1 cellular context compared by ENCODE assay signal in genomic region chr1:157045251-157046218, GRCh38.
TF ChIP-seq lines count a peak whose summit lies in the region.

Gene ARHGEF11, minus strand, starts transcription at chr1:157045742. Its CDS starts 1,412 bp downstream, at chr1:157044330.

TF ChIP-seq in K562, 482 proteins besides CTCF, POLR2A, EP300 and RAD21 (continued from another document and continues in another):
- TF ChIP-seq, protein P1, sequence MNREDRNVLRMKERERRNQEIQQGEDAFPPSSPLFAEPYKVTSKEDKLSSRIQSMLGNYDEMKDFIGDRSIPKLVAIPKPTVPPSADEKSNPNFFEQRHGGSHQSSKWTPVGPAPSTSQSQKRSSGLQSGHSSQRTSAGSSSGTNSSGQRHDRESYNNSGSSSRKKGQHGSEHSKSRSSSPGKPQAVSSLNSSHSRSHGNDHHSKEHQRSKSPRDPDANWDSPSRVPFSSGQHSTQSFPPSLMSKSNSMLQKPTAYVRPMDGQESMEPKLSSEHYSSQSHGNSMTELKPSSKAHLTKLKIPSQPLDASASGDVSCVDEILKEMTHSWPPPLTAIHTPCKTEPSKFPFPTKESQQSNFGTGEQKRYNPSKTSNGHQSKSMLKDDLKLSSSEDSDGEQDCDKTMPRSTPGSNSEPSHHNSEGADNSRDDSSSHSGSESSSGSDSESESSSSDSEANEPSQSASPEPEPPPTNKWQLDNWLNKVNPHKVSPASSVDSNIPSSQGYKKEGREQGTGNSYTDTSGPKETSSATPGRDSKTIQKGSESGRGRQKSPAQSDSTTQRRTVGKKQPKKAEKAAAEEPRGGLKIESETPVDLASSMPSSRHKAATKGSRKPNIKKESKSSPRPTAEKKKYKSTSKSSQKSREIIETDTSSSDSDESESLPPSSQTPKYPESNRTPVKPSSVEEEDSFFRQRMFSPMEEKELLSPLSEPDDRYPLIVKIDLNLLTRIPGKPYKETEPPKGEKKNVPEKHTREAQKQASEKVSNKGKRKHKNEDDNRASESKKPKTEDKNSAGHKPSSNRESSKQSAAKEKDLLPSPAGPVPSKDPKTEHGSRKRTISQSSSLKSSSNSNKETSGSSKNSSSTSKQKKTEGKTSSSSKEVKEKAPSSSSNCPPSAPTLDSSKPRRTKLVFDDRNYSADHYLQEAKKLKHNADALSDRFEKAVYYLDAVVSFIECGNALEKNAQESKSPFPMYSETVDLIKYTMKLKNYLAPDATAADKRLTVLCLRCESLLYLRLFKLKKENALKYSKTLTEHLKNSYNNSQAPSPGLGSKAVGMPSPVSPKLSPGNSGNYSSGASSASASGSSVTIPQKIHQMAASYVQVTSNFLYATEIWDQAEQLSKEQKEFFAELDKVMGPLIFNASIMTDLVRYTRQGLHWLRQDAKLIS (CRISPR knock-in tag; IDR thresholded peaks at IDR 0.05) = no peak
- TF ChIP-seq TAF9B (IDR thresholded peaks at IDR 0.05; ENCODE audit: partially characterized antibody) (no peak), RUNX1 (IDR thresholded peaks at IDR 0.05; ENCODE audit: low read depth) (no peak), POLR2AphosphoS5 (IDR thresholded peaks at IDR 0.05; ENCODE audit: control insufficient read depth, insufficient read depth, low read depth, low read length) (peak; percentile 70; the same call in 1 of the 2 replicates), GATA2 (CRISPR knock-in tag; IDR thresholded peaks at IDR 0.05) (no peak), CEBPB (tag; IDR thresholded peaks at IDR 0.05) (no peak), PCBP1 (IDR thresholded peaks at IDR 0.05; ENCODE audit: low read depth, low read length, poor library complexity, severe bottlenecking) (peak; percentile 54), HES1 (IDR thresholded peaks at IDR 0.05; ENCODE audit: low read depth) (no peak), GABPB2 (CRISPR knock-in tag; conservative IDR thresholded peaks at IDR 0.05) (no peak), ZNF146 (CRISPR knock-in tag; IDR thresholded peaks at IDR 0.05; ENCODE audit: unreplicated experiment) (no peak), LARP7 (IDR thresholded peaks at IDR 0.05) (no peak), ZEB2 (IDR thresholded peaks at IDR 0.05) (no peak), ZNF175 (CRISPR knock-in tag; IDR thresholded peaks at IDR 0.05; ENCODE audit: low read depth) (0 out of 2 replicates have a peak, but pooled peaks have one; percentile 48), ZNF354B (CRISPR knock-in tag; IDR thresholded peaks at IDR 0.05) (no peak), CBX8 (IDR thresholded peaks at IDR 0.05; ENCODE audit: borderline replicate concordance, extremely low read depth, low read depth, low read length, poor library complexity, severe bottlenecking) (no peak), NFIX (CRISPR knock-in tag; IDR thresholded peaks at IDR 0.05; ENCODE audit: low read depth) (no peak), CSDE1 (IDR thresholded peaks at IDR 0.05) (no peak), MYC (IDR thresholded peaks at IDR 0.05; ENCODE audit: low read depth, low read length) (0 out of 2 replicates have a peak, but pooled peaks have one; percentile 60), MYC (CRISPR knock-in tag; IDR thresholded peaks at IDR 0.05; ENCODE audit: borderline replicate concordance, low read depth) (no peak), SIN3A (IDR thresholded peaks at IDR 0.05; ENCODE audit: borderline replicate concordance in 2 of 2, control insufficient read depth in 1 of 2, low read depth in 2 of 2, low read length in 2 of 2) (0 out of 4 replicates have a peak, but pooled peaks of 1 of the 2 experiments have one; percentile 42), TCF7L2 (IDR thresholded peaks at IDR 0.05; ENCODE audit: low read depth, low read length) (no peak)
- TF ChIP-seq, protein P2, sequence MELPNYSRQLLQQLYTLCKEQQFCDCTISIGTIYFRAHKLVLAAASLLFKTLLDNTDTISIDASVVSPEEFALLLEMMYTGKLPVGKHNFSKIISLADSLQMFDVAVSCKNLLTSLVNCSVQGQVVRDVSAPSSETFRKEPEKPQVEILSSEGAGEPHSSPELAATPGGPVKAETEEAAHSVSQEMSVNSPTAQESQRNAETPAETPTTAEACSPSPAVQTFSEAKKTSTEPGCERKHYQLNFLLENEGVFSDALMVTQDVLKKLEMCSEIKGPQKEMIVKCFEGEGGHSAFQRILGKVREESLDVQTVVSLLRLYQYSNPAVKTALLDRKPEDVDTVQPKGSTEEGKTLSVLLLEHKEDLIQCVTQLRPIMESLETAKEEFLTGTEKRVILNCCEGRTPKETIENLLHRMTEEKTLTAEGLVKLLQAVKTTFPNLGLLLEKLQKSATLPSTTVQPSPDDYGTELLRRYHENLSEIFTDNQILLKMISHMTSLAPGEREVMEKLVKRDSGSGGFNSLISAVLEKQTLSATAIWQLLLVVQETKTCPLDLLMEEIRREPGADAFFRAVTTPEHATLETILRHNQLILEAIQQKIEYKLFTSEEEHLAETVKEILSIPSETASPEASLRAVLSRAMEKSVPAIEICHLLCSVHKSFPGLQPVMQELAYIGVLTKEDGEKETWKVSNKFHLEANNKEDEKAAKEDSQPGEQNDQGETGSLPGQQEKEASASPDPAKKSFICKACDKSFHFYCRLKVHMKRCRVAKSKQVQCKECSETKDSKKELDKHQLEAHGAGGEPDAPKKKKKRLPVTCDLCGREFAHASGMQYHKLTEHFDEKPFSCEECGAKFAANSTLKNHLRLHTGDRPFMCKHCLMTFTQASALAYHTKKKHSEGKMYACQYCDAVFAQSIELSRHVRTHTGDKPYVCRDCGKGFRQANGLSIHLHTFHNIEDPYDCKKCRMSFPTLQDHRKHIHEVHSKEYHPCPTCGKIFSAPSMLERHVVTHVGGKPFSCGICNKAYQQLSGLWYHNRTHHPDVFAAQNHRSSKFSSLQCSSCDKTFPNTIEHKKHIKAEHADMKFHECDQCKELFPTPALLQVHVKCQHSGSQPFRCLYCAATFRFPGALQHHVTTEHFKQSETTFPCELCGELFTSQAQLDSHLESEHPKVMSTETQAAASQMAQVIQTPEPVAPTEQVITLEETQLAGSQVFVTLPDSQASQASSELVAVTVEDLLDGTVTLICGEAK (IDR thresholded peaks at IDR 0.05) = peak; percentile 48; the same call in 1 of the 2 replicates
- TF ChIP-seq, protein P2 (CRISPR knock-in tag; IDR thresholded peaks at IDR 0.05) = no peak
- TF ChIP-seq, protein P3, sequence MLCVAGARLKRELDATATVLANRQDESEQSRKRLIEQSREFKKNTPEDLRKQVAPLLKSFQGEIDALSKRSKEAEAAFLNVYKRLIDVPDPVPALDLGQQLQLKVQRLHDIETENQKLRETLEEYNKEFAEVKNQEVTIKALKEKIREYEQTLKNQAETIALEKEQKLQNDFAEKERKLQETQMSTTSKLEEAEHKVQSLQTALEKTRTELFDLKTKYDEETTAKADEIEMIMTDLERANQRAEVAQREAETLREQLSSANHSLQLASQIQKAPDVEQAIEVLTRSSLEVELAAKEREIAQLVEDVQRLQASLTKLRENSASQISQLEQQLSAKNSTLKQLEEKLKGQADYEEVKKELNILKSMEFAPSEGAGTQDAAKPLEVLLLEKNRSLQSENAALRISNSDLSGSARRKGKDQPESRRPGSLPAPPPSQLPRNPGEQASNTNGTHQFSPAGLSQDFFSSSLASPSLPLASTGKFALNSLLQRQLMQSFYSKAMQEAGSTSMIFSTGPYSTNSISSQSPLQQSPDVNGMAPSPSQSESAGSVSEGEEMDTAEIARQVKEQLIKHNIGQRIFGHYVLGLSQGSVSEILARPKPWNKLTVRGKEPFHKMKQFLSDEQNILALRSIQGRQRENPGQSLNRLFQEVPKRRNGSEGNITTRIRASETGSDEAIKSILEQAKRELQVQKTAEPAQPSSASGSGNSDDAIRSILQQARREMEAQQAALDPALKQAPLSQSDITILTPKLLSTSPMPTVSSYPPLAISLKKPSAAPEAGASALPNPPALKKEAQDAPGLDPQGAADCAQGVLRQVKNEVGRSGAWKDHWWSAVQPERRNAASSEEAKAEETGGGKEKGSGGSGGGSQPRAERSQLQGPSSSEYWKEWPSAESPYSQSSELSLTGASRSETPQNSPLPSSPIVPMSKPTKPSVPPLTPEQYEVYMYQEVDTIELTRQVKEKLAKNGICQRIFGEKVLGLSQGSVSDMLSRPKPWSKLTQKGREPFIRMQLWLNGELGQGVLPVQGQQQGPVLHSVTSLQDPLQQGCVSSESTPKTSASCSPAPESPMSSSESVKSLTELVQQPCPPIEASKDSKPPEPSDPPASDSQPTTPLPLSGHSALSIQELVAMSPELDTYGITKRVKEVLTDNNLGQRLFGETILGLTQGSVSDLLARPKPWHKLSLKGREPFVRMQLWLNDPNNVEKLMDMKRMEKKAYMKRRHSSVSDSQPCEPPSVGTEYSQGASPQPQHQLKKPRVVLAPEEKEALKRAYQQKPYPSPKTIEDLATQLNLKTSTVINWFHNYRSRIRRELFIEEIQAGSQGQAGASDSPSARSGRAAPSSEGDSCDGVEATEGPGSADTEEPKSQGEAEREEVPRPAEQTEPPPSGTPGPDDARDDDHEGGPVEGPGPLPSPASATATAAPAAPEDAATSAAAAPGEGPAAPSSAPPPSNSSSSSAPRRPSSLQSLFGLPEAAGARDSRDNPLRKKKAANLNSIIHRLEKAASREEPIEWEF (CRISPR knock-in tag; IDR thresholded peaks at IDR 0.05) = no peak
- TF ChIP-seq, protein P4, sequence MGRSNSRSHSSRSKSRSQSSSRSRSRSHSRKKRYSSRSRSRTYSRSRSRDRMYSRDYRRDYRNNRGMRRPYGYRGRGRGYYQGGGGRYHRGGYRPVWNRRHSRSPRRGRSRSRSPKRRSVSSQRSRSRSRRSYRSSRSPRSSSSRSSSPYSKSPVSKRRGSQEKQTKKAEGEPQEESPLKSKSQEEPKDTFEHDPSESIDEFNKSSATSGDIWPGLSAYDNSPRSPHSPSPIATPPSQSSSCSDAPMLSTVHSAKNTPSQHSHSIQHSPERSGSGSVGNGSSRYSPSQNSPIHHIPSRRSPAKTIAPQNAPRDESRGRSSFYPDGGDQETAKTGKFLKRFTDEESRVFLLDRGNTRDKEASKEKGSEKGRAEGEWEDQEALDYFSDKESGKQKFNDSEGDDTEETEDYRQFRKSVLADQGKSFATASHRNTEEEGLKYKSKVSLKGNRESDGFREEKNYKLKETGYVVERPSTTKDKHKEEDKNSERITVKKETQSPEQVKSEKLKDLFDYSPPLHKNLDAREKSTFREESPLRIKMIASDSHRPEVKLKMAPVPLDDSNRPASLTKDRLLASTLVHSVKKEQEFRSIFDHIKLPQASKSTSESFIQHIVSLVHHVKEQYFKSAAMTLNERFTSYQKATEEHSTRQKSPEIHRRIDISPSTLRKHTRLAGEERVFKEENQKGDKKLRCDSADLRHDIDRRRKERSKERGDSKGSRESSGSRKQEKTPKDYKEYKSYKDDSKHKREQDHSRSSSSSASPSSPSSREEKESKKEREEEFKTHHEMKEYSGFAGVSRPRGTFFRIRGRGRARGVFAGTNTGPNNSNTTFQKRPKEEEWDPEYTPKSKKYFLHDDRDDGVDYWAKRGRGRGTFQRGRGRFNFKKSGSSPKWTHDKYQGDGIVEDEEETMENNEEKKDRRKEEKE (IDR thresholded peaks at IDR 0.05; ENCODE audit: borderline replicate concordance in 1 of 2, control insufficient read depth in 1 of 2, low read depth in 2 of 2, low read length in 1 of 2) = no peak
- TF ChIP-seq, protein P5, sequence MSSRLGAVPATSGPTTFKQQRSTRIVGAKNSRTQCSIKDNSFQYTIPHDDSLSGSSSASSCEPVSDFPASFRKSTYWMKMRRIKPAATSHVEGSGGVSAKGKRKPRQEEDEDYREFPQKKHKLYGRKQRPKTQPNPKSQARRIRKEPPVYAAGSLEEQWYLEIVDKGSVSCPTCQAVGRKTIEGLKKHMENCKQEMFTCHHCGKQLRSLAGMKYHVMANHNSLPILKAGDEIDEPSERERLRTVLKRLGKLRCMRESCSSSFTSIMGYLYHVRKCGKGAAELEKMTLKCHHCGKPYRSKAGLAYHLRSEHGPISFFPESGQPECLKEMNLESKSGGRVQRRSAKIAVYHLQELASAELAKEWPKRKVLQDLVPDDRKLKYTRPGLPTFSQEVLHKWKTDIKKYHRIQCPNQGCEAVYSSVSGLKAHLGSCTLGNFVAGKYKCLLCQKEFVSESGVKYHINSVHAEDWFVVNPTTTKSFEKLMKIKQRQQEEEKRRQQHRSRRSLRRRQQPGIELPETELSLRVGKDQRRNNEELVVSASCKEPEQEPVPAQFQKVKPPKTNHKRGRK (tag; IDR thresholded peaks at IDR 0.05) = peak; percentile 49; the same call in 1 of the 2 replicates
- TF ChIP-seq, protein P6, sequence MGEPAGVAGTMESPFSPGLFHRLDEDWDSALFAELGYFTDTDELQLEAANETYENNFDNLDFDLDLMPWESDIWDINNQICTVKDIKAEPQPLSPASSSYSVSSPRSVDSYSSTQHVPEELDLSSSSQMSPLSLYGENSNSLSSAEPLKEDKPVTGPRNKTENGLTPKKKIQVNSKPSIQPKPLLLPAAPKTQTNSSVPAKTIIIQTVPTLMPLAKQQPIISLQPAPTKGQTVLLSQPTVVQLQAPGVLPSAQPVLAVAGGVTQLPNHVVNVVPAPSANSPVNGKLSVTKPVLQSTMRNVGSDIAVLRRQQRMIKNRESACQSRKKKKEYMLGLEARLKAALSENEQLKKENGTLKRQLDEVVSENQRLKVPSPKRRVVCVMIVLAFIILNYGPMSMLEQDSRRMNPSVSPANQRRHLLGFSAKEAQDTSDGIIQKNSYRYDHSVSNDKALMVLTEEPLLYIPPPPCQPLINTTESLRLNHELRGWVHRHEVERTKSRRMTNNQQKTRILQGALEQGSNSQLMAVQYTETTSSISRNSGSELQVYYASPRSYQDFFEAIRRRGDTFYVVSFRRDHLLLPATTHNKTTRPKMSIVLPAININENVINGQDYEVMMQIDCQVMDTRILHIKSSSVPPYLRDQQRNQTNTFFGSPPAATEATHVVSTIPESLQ (CRISPR knock-in tag; IDR thresholded peaks at IDR 0.05) = no peak
